In the genomic region with DNA sequence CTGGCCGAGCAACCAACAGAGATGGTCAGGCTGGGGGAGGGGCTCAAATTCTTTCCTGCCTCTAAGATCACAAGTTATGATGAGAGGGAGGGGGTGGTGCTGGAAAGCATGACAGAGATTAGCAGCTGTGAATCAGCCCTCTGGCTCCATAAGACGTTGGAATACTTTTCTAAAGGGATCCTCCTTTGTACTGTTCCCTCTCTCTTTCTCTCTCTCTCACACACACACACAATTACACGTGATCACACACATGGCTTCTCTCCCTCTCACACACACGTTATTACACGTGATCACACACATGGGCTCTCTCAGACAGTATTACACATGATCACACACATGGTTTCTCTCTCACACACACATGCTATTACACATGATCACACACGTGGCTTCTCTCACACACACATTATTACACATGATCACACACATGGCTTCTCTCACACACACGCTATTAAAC, we compare ENCODE assay signal across 29 cellular contexts. TPM values are rescaled to one million over a fixed set of nuclear protein-coding genes. Genes with fewer than 3 reads are reported as not detected.
DNase-seq lines count a peak whose midpoint lies in the region; TF ChIP-seq lines count a peak whose summit lies in the region.
"Had no signal": no experiment of that assay in that cellular context is flagged by ENCODE, and none has a peak within 500 bp of the region (broad histone marks: within the 10 kb centered on the region; RNA-seq: fewer than 3 reads in every experiment).

A gene with protein sequence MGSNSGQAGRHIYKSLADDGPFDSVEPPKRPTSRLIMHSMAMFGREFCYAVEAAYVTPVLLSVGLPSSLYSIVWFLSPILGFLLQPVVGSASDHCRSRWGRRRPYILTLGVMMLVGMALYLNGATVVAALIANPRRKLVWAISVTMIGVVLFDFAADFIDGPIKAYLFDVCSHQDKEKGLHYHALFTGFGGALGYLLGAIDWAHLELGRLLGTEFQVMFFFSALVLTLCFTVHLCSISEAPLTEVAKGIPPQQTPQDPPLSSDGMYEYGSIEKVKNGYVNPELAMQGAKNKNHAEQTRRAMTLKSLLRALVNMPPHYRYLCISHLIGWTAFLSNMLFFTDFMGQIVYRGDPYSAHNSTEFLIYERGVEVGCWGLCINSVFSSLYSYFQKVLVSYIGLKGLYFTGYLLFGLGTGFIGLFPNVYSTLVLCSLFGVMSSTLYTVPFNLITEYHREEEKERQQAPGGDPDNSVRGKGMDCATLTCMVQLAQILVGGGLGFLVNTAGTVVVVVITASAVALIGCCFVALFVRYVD (minus strand): TSS at position 23 of the 454 bp plus-strand sequence. CDS start 110 bp downstream, outside the sequence.

- peak; percentile 50 for DNase-seq in GM23248
- DNase-seq in fibroblast of pulmonary artery (ENCODE audit: low read depth), result peak; percentile 23
- DNase-seq in osteoblast (ENCODE audit: insufficient read length, low spot score, missing footprints), result peak; percentile 91
- no peak for DNase-seq in MCF 10A (ENCODE audit: unreplicated experiment)
- DNase-seq in CD1c-positive myeloid dendritic cell (ENCODE audit: extremely low spot score), result no peak
- no peak for DNase-seq in posterior cingulate gyrus
- DNase-seq in NCI-H345 (lab: John Stamatoyannopoulos, UW), result no peak
- DNase-seq: activated CD4-positive, alpha-beta T cell treated with anti-CD3 and anti-CD28 coated beads for 36 hours; activated naive CD4-positive, alpha-beta T cell treated with anti-CD3 and anti-CD28 coated beads, Interleukin-2, amount 50 U/mL, for 16 hours; activated T-cell treated with anti-CD3 and anti-CD28 coated beads, Interleukin-2, amount 50 U/mL, for 48 hours; aorta; C1 segment of cervical spinal cord; cerebellar nuclear complex; H9; left cardiac atrium; naive thymus-derived CD8-positive, alpha-beta T cell; NCI-H146; NCI-H774; PC-3; SIG-M5; sigmoid colon; substantia nigra; T-helper 1 cell had no signal

- H3K9me2 ChIP-seq in GM23248 (ENCODE audit: insufficient read depth), result no peaks in the 10 kb centered on the region; the same call in 1 of the 2 replicates

- H3K27ac ChIP-seq in GM23248 (no peak within 1 kb of the TSS), VCaP (peak within 1 kb of the TSS; percentile 40), osteoblast (ENCODE audit: low read depth, low read length) (no peak within 1 kb of the TSS)
- H3K27ac ChIP-seq: pancreas, sigmoid colon had no signal

- TF ChIP-seq CTCF in VCaP (conservative IDR thresholded peaks at IDR 0.05) (no peak), fibroblast of pulmonary artery (IDR thresholded peaks at IDR 0.05; ENCODE audit: low read length, missing control alignments) (no peak), osteoblast (IDR thresholded peaks at IDR 0.05; ENCODE audit: extremely low read depth, low read depth, low read length) (no peak), MCF 10A (IDR thresholded peaks at IDR 0.05; ENCODE audit: unreplicated experiment) (no peak)

- no peak within 1 kb of the TSS for H3K9ac ChIP-seq in GM23248

- in situ Hi-C loops in GM23248 (cut with MboI), result no loop called here

- H3K9me3 ChIP-seq in GM23248 (ENCODE audit: low read depth), result no peaks in the 10 kb centered on the region
- H3K9me3 ChIP-seq in osteoblast (ENCODE audit: low read depth, low read length), result no peaks in the 10 kb centered on the region
- H3K9me3 ChIP-seq: pancreas, sigmoid colon had no signal

- H3K27ac Mint-ChIP-seq in MCF 10A (ENCODE audit: low read depth, unreplicated experiment), result no peak within 1 kb of the TSS
- H3K27ac Mint-ChIP-seq: activated CD4-positive, alpha-beta T cell treated with anti-CD3 and anti-CD28 coated beads for 36 hours; H9; memory B cell; naive thymus-derived CD8-positive, alpha-beta T cell had no signal

- H3F3A ChIP-seq in GM23248 (ENCODE audit: insufficient read depth), result 0 out of 2 replicates have a peak, but pooled peaks cover 9% of the 10 kb centered on the region

- H3K27me3 Mint-ChIP-seq in MCF 10A (ENCODE audit: insufficient read depth, unreplicated experiment), result no peaks in the 10 kb centered on the region
- H3K27me3 Mint-ChIP-seq: activated CD4-positive, alpha-beta T cell treated with anti-CD3 and anti-CD28 coated beads for 36 hours; IgD-negative memory B cell; memory B cell had no signal

- POLR2A ChIA-PET in MCF 10A (lab: Yijun Ruan, JAX), result no interaction called here

- H3K9me3 Mint-ChIP-seq in MCF 10A (ENCODE audit: unreplicated experiment), result no peaks in the 10 kb centered on the region
- H3K9me3 Mint-ChIP-seq: H9; memory B cell; naive thymus-derived CD8-positive, alpha-beta T cell had no signal

- H4K20me1 ChIP-seq in GM23248 (ENCODE audit: insufficient read depth), result no peaks in the 10 kb centered on the region
- H4K20me1 ChIP-seq in osteoblast (ENCODE audit: insufficient read depth, low read length), result no peaks in the 10 kb centered on the region

- no TSS peak for BruUV-seq in MCF 10A (replicated peaks; lab: Mats Ljungman, UMichigan)

- H3K4me2 ChIP-seq in GM23248 (ENCODE audit: unreplicated experiment), result no peak within 1 kb of the TSS
- H3K4me2 ChIP-seq in osteoblast (ENCODE audit: insufficient read depth, low read length), result no peak within 1 kb of the TSS

- H3K36me3 ChIP-seq in GM23248 (ENCODE audit: low read depth) (peaks cover 14% of the 10 kb centered on the region; the same call in 1 of the 2 replicates), osteoblast (ENCODE audit: insufficient read depth, low read length) (peaks cover 20% of the 10 kb centered on the region)

- no peak within 1 kb of the TSS for H2AFZ ChIP-seq in GM23248
- H2AFZ ChIP-seq in osteoblast (ENCODE audit: low read length), result no peak within 1 kb of the TSS

- WGBS in GM23248 (ENCODE audit: low coverage in 1 of 2, low lambda C conversion rate in 2 of 2, missing lambda C conversion rate in 2 of 2), 2 experiments, result 42 to 43% methylated on average over 7 of the region's 7 CpGs

- H3K27me3 ChIP-seq in GM23248 (replicated peaks; ENCODE audit: insufficient read depth), result no peaks in the 10 kb centered on the region
- H3K27me3 ChIP-seq in osteoblast (ENCODE audit: insufficient read depth, low read length), result no peaks in the 10 kb centered on the region
- H3K27me3 ChIP-seq: pancreas, sigmoid colon had no signal

- intact Hi-C loops in MCF 10A (cut with micrococcal nuclease), result no loop called here
- intact Hi-C loops in posterior cingulate gyrus (cut with DNase I), result no loop called here

- H3K4me3 Mint-ChIP-seq in MCF 10A (ENCODE audit: unreplicated experiment), result no peak within 1 kb of the TSS
- H3K4me3 Mint-ChIP-seq: activated CD4-positive, alpha-beta T cell treated with anti-CD3 and anti-CD28 coated beads for 36 hours; H9; IgD-negative memory B cell; memory B cell; naive thymus-derived CD8-positive, alpha-beta T cell had no signal

- peaks cover 23% of the 10 kb centered on the region for H3K36me3 Mint-ChIP-seq in MCF 10A (ENCODE audit: insufficient read depth, unreplicated experiment)

- H3K4me3 ChIP-seq in GM23248 (no peak within 1 kb of the TSS), fibroblast of pulmonary artery (replicated peaks; ENCODE audit: low read depth, low read length) (no peak within 1 kb of the TSS), osteoblast (ENCODE audit: insufficient read depth, low read length) (no peak within 1 kb of the TSS)
- H3K4me3 ChIP-seq: pancreas, sigmoid colon had no signal

- H3K79me2 ChIP-seq in GM23248 (ENCODE audit: insufficient read depth) (no peaks in the 10 kb centered on the region), osteoblast (ENCODE audit: insufficient read depth, low read length) (no peaks in the 10 kb centered on the region)

- CTCF ChIA-PET in MCF 10A (lab: Yijun Ruan, JAX), result interaction anchor here (3.0 kb wide), 1 partner anchor 13 kb away, joined by 9 read pairs; no protein-coding TSS in a partner anchor

- H3K4me1 ChIP-seq in GM23248 (ENCODE audit: insufficient read depth) (peaks cover 11% of the 10 kb centered on the region), osteoblast (ENCODE audit: insufficient read depth, low read length) (peaks cover 17% of the 10 kb centered on the region)
- H3K4me1 ChIP-seq: sigmoid colon had no signal

- no peaks in the 10 kb centered on the region for H3K4me1 Mint-ChIP-seq in MCF 10A (ENCODE audit: insufficient read depth, unreplicated experiment)
- H3K4me1 Mint-ChIP-seq: activated CD4-positive, alpha-beta T cell treated with anti-CD3 and anti-CD28 coated beads for 36 hours; IgD-negative memory B cell; memory B cell; naive thymus-derived CD8-positive, alpha-beta T cell had no signal

RNA-seq across cellular contexts. Expression of the gene that starts here (rescaled TPM):
- total RNA-seq in GM23248 (2014; rRNA removed; shearing (Covaris generic)), result not detected in 2 replicates
- not detected in 2 replicates for polyA plus RNA-seq in GM23248 (2016; fragmentation: Nextera tagmentation; extraction: Ambion mirVana)
- total RNA-seq in osteoblast (0.36 and 0.59 TPM in 2 replicates), MCF 10A (2022) (not detected in 2 replicates)
- total RNA-seq: activated CD4-positive, alpha-beta T cell treated with anti-CD3 and anti-CD28 coated beads for 36 hours; H9; M059J; PC-3 had no signal
- polyA plus RNA-seq: aorta; esophagus; IgD-negative memory B cell; naive thymus-derived CD8-positive, alpha-beta T cell had no signal

Comparison
In these comparisons a context has a peak if more than half of its experiments do, and no peak if none do; other contexts are left out.
1. Peak in DNase-seq in GM23248; RNA of the gene not detected or under 1 TPM.
2. Peak in DNase-seq in osteoblast; RNA of the gene not detected or under 1 TPM.